ENCODE assay signal across 1 cellular context in genomic region chr6:58113960-58114359, GRCh38.
TF ChIP-seq lines count a peak whose summit lies in the region.

No MANE protein-coding gene starts in this region.

TF ChIP-seq in HCT116, 20 proteins besides CTCF, POLR2A, EP300 and RAD21 (continued from another document):
- TF ChIP-seq YY1 (IDR thresholded peaks at IDR 0.05; ENCODE audit: extremely low read depth, insufficient replicate concordance, low read depth, low read length) (no peak), ZBTB33 (IDR thresholded peaks at IDR 0.05; ENCODE audit: extremely low read depth, insufficient replicate concordance, low read length) (no peak)
